In the genomic region with DNA sequence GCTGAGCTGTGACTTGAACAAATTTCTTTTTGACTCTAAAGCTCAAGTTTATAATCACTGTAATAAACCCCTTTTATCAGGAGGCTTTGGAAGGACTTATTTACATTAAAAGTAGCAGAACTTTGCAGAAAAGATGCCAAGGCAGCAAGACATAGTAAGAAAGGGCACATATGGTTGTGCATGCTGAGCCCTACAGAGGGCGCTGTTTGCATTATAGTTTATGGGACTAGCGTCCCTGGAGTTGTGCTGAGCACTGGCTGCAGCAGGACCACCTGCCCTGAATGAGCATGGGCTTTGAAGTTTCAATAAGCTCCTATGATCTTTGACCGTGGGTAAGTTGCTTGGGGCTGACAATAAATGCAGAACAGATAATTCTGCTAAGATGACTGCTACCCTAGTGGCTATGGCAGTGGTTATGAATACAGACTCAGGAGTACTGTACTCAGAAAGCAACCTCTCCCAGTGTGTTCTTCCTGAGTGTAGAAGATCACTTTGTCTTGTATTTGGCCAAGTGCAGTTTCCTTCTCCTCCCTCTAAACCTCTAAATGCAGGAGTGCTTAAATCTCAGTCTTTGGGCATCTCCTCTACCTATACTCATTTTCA, we compare ENCODE assay signal across 8 cellular contexts. TPM values are rescaled to one million over a fixed set of nuclear protein-coding genes. Genes with fewer than 3 reads are reported as not detected.
DNase-seq lines count a peak whose midpoint lies in the region; ATAC-seq and TF ChIP-seq lines count a peak whose summit lies in the region.

No MANE protein-coding gene starts in this region.

- no peaks in the 10 kb centered on the region for H3K36me3 Mint-ChIP-seq in Calu3 (ENCODE audit: insufficient read depth, unreplicated experiment)

- H3K27me3 ChIP-seq in PC-9 (ENCODE audit: insufficient read depth, low read depth) (no peaks in the 10 kb centered on the region), testis (no peaks in the 10 kb centered on the region)

- ATAC-seq in GM21390 (IDR thresholded peaks at IDR 0.05; ENCODE audit: unreplicated experiment), result peak; percentile 63
- no peak for ATAC-seq in GM19324 (IDR thresholded peaks at IDR 0.05; ENCODE audit: low FRiP score, unreplicated experiment)
- ATAC-seq in GM21360 (IDR thresholded peaks at IDR 0.05; ENCODE audit: unreplicated experiment), result no peak
- no peak for ATAC-seq in HG03439 (IDR thresholded peaks at IDR 0.05; ENCODE audit: unreplicated experiment)

- WGBS in testis, 2 donors, result 50 to 52% methylated on average over 3 of the region's 3 CpGs

- no peaks in the 10 kb centered on the region for H3K9me3 Mint-ChIP-seq in Calu3 (ENCODE audit: low read depth, unreplicated experiment)

- BruUV-seq in Calu3 (replicated peaks; lab: Mats Ljungman, UMichigan) (no TSS peak), PC-9 (replicated peaks; lab: Mats Ljungman, UMichigan) (no TSS peak)

- H3K27ac ChIP-seq in PC-9 (no peak overlapping the region), testis (no peak overlapping the region)

- no peaks in the 10 kb centered on the region for H4K20me1 ChIP-seq in PC-9 (ENCODE audit: insufficient read depth)

- H3K27ac Mint-ChIP-seq in Calu3 (ENCODE audit: unreplicated experiment), result no peak overlapping the region

- POLR2A ChIA-PET in PC-9 (lab: Charles Lee; ENCODE audit: unreplicated experiment), result no interaction called here

- intact Hi-C loops in Calu3 (cut with micrococcal nuclease; ENCODE audit: unreplicated experiment) (no loop called here), PC-9 (cut with micrococcal nuclease; ENCODE audit: unreplicated experiment) (loop anchor here (2.0 kb wide), 1 partner anchor 161 kb away; no protein-coding TSS in a partner anchor), testis (cut with DNase I; ENCODE audit: low total_unique reads) (no loop called here)

- DNase-seq in Calu3 (peak; percentile 18), PC-9 (no peak), fibroblast of mammary gland (ENCODE audit: low read depth) (peak; percentile 11), testis (peak; percentile 74)

- H3K4me1 ChIP-seq in PC-9 (replicated peaks; ENCODE audit: insufficient read depth) (peaks cover 27% of the 10 kb centered on the region), testis (no peaks in the 10 kb centered on the region)

- TF ChIP-seq CTCF in Calu3 (IDR thresholded peaks at IDR 0.05; ENCODE audit: unreplicated experiment) (peak; percentile 37), PC-9 (conservative IDR thresholded peaks at IDR 0.05) (peak; percentile 66), fibroblast of mammary gland (conservative IDR thresholded peaks at IDR 0.05; ENCODE audit: control insufficient read depth, insufficient read depth, low read depth, low read length) (peak; percentile 53), testis (IDR thresholded peaks at IDR 0.05) (peak; percentile 35 to 54 (median 36))

- no peaks in the 10 kb centered on the region for H3K79me2 ChIP-seq in PC-9 (ENCODE audit: low read depth)

- no peaks in the 10 kb centered on the region for H3K9me2 ChIP-seq in PC-9 (ENCODE audit: insufficient read depth)

- no peak overlapping the region for H3K4me2 ChIP-seq in PC-9

- H2AFZ ChIP-seq in PC-9, result no peak overlapping the region

- peaks cover 40% of the 10 kb centered on the region for H3K27me3 Mint-ChIP-seq in Calu3 (ENCODE audit: unreplicated experiment)

- H3K36me3 ChIP-seq in PC-9 (ENCODE audit: low read depth) (no peaks in the 10 kb centered on the region), testis (ENCODE audit: low read depth, missing control alignments) (no peaks in the 10 kb centered on the region)

- H3K4me1 Mint-ChIP-seq in Calu3 (ENCODE audit: low read depth, unreplicated experiment), result no peaks in the 10 kb centered on the region

- CTCF ChIA-PET in Calu3 (lab: Charles Lee) (no interaction called here), PC-9 (lab: Charles Lee) (no interaction called here)

- H3K4me3 ChIP-seq in PC-9 (no peak overlapping the region), fibroblast of mammary gland (ENCODE audit: control insufficient read depth, low read depth, low read length) (no peak overlapping the region), testis (no peak overlapping the region)

- H3K4me3 Mint-ChIP-seq in Calu3 (ENCODE audit: low read depth, unreplicated experiment), result no peak overlapping the region

- H3F3A ChIP-seq in PC-9 (ENCODE audit: insufficient read depth, low read depth), result peaks cover 10% of the 10 kb centered on the region; the same call in 1 of the 2 replicates

- H3K9me3 ChIP-seq in PC-9 (ENCODE audit: insufficient read depth, low read depth), result no peaks in the 10 kb centered on the region
- no peaks in the 10 kb centered on the region for H3K9me3 ChIP-seq in testis

- no peak for TF ChIP-seq POLR2A in testis (IDR thresholded peaks at IDR 0.05)

RNA-seq across cellular contexts. Expression of a gene that starts 45.4 kb away (rescaled TPM):
- total RNA-seq in Calu3 (2022) (44.7 and 49.8 TPM in 2 replicates), PC-9 (2021) (42.1 and 50.3 TPM in 2 replicates), testis (10 to 100 TPM; 49.1 to 58.1 TPM)
- polyA plus RNA-seq in testis (ENCODE audit: insufficient read depth, low read depth, low replicate concordance), result 43.5 TPM

Comparison
In these comparisons a context has a peak if more than half of its experiments do, and no peak if none do; other contexts are left out.
1. DNase-seq: peak in Calu3 (single experiment), fibroblast of mammary gland (single experiment) and testis (single experiment); none in PC-9 (0 of 2).
2. Peak in every context shown above with its lines, with median percentiles within 50 percentile points of each other: CTCF ChIP-seq.